In genomic region chr17:48597775-48598631, GRCh38 we compare ENCODE assay signal across 1 cellular context.
TF ChIP-seq lines count a peak whose summit lies in the region.

No MANE protein-coding gene starts in this region.

TF ChIP-seq in HEK293, 187 proteins besides CTCF, POLR2A, EP300 and RAD21 (continued from another document and continues in another):
- TF ChIP-seq ZNF404 (tag by site-specific recombination; IDR thresholded peaks at IDR 0.05) (no peak), ZNF292 (tag by site-specific recombination; IDR thresholded peaks at IDR 0.05; ENCODE audit: borderline replicate concordance, low read depth) (no peak), ZNF623 (tag by site-specific recombination; IDR thresholded peaks at IDR 0.05) (no peak), GLI4 (tag by site-specific recombination; IDR thresholded peaks at IDR 0.05) (peak; percentile 61; the same call in 1 of the 2 replicates), WT1 (tag by site-specific recombination; IDR thresholded peaks at IDR 0.05) (peak; percentile 40; the same call in 1 of the 2 replicates), ZNF280D (tag by site-specific recombination; IDR thresholded peaks at IDR 0.05) (no peak), ZNF433 (tag by site-specific recombination; IDR thresholded peaks at IDR 0.05; ENCODE audit: low read depth) (no peak), SCRT2 (tag by site-specific recombination; IDR thresholded peaks at IDR 0.05) (no peak), SP2 (tag by site-specific recombination; IDR thresholded peaks at IDR 0.05) (peak; percentile 58), ZNF785 (tag by site-specific recombination; IDR thresholded peaks at IDR 0.05) (no peak), ZBTB21 (tag by site-specific recombination; IDR thresholded peaks at IDR 0.05) (no peak), ZBTB20 (tag by site-specific recombination; IDR thresholded peaks at IDR 0.05) (peak; percentile 56; the same call in 1 of the 2 replicates), ZNF350 (tag by site-specific recombination; IDR thresholded peaks at IDR 0.05) (no peak), ZNF335 (tag by site-specific recombination; conservative IDR thresholded peaks at IDR 0.05) (0 out of 2 replicates have a peak, but pooled peaks have one; percentile 25), ZNF843 (tag by site-specific recombination; IDR thresholded peaks at IDR 0.05) (peak; percentile 55; the same call in 1 of the 2 replicates), ZNF558 (tag by site-specific recombination; IDR thresholded peaks at IDR 0.05) (no peak), ZNF354C (tag by site-specific recombination; IDR thresholded peaks at IDR 0.05; ENCODE audit: borderline replicate concordance, low read depth) (no peak), ZNF670 (tag by site-specific recombination; IDR thresholded peaks at IDR 0.05; ENCODE audit: low read depth) (no peak), ZNF626 (tag by site-specific recombination; IDR thresholded peaks at IDR 0.05) (no peak), ZBTB11 (tag by site-specific recombination; conservative IDR thresholded peaks at IDR 0.05; ENCODE audit: low read depth) (no peak), ZNF513 (tag by site-specific recombination; IDR thresholded peaks at IDR 0.05) (no peak), ZNF26 (tag by site-specific recombination; IDR thresholded peaks at IDR 0.05) (no peak), ZNF324 (tag by site-specific recombination; IDR thresholded peaks at IDR 0.05) (no peak), GLI2 (tag by site-specific recombination; IDR thresholded peaks at IDR 0.05; ENCODE audit: borderline replicate concordance, low read depth) (0 out of 2 replicates have a peak, but pooled peaks have one; percentile 2), AEBP2 (tag by site-specific recombination; IDR thresholded peaks at IDR 0.05; ENCODE audit: borderline replicate concordance) (no peak), ZNF169 (tag by site-specific recombination; IDR thresholded peaks at IDR 0.05) (no peak), ZBTB26 (tag by site-specific recombination; optimal IDR thresholded peaks at IDR 0.05) (peak; percentile 82), ZNF704 (tag by site-specific recombination; IDR thresholded peaks at IDR 0.05) (no peak), ZNF221 (tag by site-specific recombination; IDR thresholded peaks at IDR 0.05; ENCODE audit: borderline replicate concordance) (no peak), ZNF341 (tag by site-specific recombination; IDR thresholded peaks at IDR 0.05; ENCODE audit: low read depth) (peak; percentile 98), ZBTB17 (tag by site-specific recombination; IDR thresholded peaks at IDR 0.05) (peak; percentile 51), ZNF426 (tag by site-specific recombination; IDR thresholded peaks at IDR 0.05) (no peak), ZNF629 (tag by site-specific recombination; IDR thresholded peaks at IDR 0.05) (peak; percentile 72), SP3 (tag by site-specific recombination; IDR thresholded peaks at IDR 0.05) (0 out of 2 replicates have a peak, but pooled peaks have one; percentile 31), ZIC2 (tag by site-specific recombination; IDR thresholded peaks at IDR 0.05) (no peak), KLF17 (tag by site-specific recombination; IDR thresholded peaks at IDR 0.05) (peak; percentile 24; the same call in 1 of the 2 replicates), BCL11A (tag by site-specific recombination; IDR thresholded peaks at IDR 0.05; ENCODE audit: low read depth) (no peak), SP7 (tag by site-specific recombination; IDR thresholded peaks at IDR 0.05) (peak; percentile 55), ZNF514 (tag by site-specific recombination; IDR thresholded peaks at IDR 0.05) (no peak), KLF8 (tag by site-specific recombination; IDR thresholded peaks at IDR 0.05) (peak; percentile 64; the same call in 1 of the 2 replicates), ZNF10 (tag by site-specific recombination; IDR thresholded peaks at IDR 0.05) (no peak), ZNF639 (tag by site-specific recombination; IDR thresholded peaks at IDR 0.05) (no peak; the same call in 1 of the 2 replicates), PRDM1 (tag by site-specific recombination; IDR thresholded peaks at IDR 0.05) (no peak), FEZF1 (tag by site-specific recombination; IDR thresholded peaks at IDR 0.05) (peak; percentile 61), ZFHX2 (tag by site-specific recombination; conservative IDR thresholded peaks at IDR 0.05) (peak; percentile 76), ZNF776 (tag by site-specific recombination; IDR thresholded peaks at IDR 0.05; ENCODE audit: borderline replicate concordance) (no peak), ZBTB44 (tag by site-specific recombination; IDR thresholded peaks at IDR 0.05) (no peak)
